ENCODE assay signal across 21 cellular contexts in the genomic region with DNA sequence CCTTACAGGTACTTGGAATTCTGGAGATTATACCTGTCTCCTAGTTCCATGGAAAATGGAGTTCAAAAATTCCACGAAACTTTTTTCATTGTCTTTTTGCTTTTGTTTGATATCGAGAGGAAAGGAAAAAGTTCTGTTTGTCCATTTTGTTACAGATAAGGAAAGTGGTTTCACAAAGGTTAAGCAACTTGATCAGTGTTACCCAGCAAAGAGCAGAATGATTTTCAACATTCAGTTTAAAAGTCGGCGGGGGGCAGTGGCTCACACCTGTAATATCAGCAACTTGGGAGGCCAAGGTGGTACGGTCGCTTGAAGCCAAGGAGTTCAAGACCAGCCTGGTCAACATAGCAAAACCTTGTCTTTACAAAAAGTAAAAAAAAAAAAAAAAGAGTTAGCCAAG.
"Had no signal": no experiment of that assay in that cellular context is flagged by ENCODE, and none has a peak within 500 bp of the region (broad histone marks: within the 10 kb centered on the region; RNA-seq: fewer than 3 reads in every experiment).

No MANE protein-coding gene starts in this region.

- ATAC-seq: Panc1, PC-3 had no signal

- H3K27ac ChIP-seq: RWPE1 had no signal

- DNase-seq: IMR-90, Kasumi-1, KG1, MM.1S, NCI-H1092 treated with DMSO at 0.1 percent for 48 hours, NCI-H1436, NCI-H187, NCI-H2029, NCI-H2081 treated with DMSO at 0.1 percent for 48 hours, NCI-H2171, NCI-H226, NCI-H446, NCI-H510A, NCI-H524 treated with DMSO at 0.1 percent for 48 hours, NCI-H69, NCI-H774, PC-3, SHP77, SK-N-SH had no signal
